ENCODE assay signal across 8 cellular contexts in genomic region chr19:42252365-42253244, GRCh38. TPM values are rescaled to one million over a fixed set of nuclear protein-coding genes. Genes with fewer than 3 reads are reported as not detected.
A peak's percentile ranks its signal among the peaks of the same experiment; 100 is the strongest.
DNase-seq lines count a peak whose midpoint lies in the region; ATAC-seq, FAIRE-seq and TF ChIP-seq lines count a peak whose summit lies in the region.

No MANE protein-coding gene starts in this region.

- H3K27me3 ChIP-seq in HUES6 (ENCODE audit: control insufficient read depth, insufficient read depth, low read length) (no peaks in the 10 kb centered on the region), adrenal gland (no peaks in the 10 kb centered on the region), prostate gland (replicated peaks; ENCODE audit: insufficient read depth) (no peaks in the 10 kb centered on the region)

- H3K9ac ChIP-seq in HUES6 (ENCODE audit: low read length), result peak overlapping the region; percentile 84

- H3K4me3 ChIP-seq in AG10803 (ENCODE audit: low read length), result peak overlapping the region; percentile 84
- peak overlapping the region; percentile 81 for H3K4me3 ChIP-seq in HUES6 (ENCODE audit: low read depth, low read length)
- peak overlapping the region; percentile 6 to 90 (median 60) for H3K4me3 ChIP-seq in adrenal gland
- peak overlapping the region; percentile 98 for H3K4me3 ChIP-seq in prostate gland

- no peak for TF ChIP-seq CTCF in AG10803 (conservative IDR thresholded peaks at IDR 0.05; ENCODE audit: low read length)
- TF ChIP-seq CTCF in adrenal gland (IDR thresholded peaks at IDR 0.05), result no peak
- no peak for TF ChIP-seq CTCF in prostate gland (IDR thresholded peaks at IDR 0.05)

- 2 to 7% (median 3%) methylated on average over 25 to 27 of the region's 27 CpGs for WGBS in adrenal gland, 4 donors
- WGBS in prostate gland, result 1% methylated on average over 27 of the region's 27 CpGs

- DNase-seq in AG10803 (ENCODE audit: low read depth) (peak; percentile 52), adrenal gland (peak; percentile 68 to 84 (median 75)), left ventricle myocardium superior (peak; percentile 66), prostate gland (ENCODE audit: low spot score) (no peak), NCI-H1417 treated with DMSO at 0.1 percent for 48 hours (lab: John Stamatoyannopoulos, UW) (no peak), iPS-NIHi7 (ENCODE audit: extremely low spot score) (no peak), H54 (ENCODE audit: insufficient read length, low spot score) (no peak)

- peaks cover 19% of the 10 kb centered on the region for H3K36me3 ChIP-seq in HUES6 (ENCODE audit: control insufficient read depth, insufficient read depth, low read length)
- H3K36me3 ChIP-seq in adrenal gland (replicated peaks in 1 of 2), result peaks cover 0 to 20% of the 10 kb centered on the region in 2 donors
- no peaks in the 10 kb centered on the region for H3K36me3 ChIP-seq in prostate gland

- H3K4me1 ChIP-seq in HUES6 (ENCODE audit: control insufficient read depth, insufficient read depth, low read length) (peaks cover 26% of the 10 kb centered on the region), adrenal gland (replicated peaks in 1 of 2) (peaks cover 47 to 51% of the 10 kb centered on the region in 2 donors), prostate gland (replicated peaks) (peaks cover 14% of the 10 kb centered on the region)

- H3K27ac ChIP-seq in HUES6 (ENCODE audit: low read depth, low read length), result peak overlapping the region; percentile 76; the same call in 1 of the 2 replicates
- H3K27ac ChIP-seq in adrenal gland, result peak overlapping the region; percentile 91 to 100 (median 99)
- peak overlapping the region; percentile 98 for H3K27ac ChIP-seq in prostate gland

- intact Hi-C loops in adrenal gland (cut with DNase I), result no loop called here
- intact Hi-C loops in left ventricle myocardium superior (cut with micrococcal nuclease), result no loop called here
- intact Hi-C loops in prostate gland (cut with DNase I), result no loop called here

- TF ChIP-seq POLR2A in adrenal gland (IDR thresholded peaks at IDR 0.05), result peak in 1 of 2 donors; percentile 57
- TF ChIP-seq POLR2A in prostate gland (IDR thresholded peaks at IDR 0.05), result no peak
- TF ChIP-seq POLR2A in H54 (IDR thresholded peaks at IDR 0.05; ENCODE audit: low read depth, low read length), result no peak

- no peaks in the 10 kb centered on the region for H3K9me3 ChIP-seq in HUES6 (ENCODE audit: control insufficient read depth, insufficient read depth, low read depth, low read length)
- H3K9me3 ChIP-seq in adrenal gland (replicated peaks in 1 of 3), result no peaks in the 10 kb centered on the region
- no peaks in the 10 kb centered on the region for H3K9me3 ChIP-seq in prostate gland

- FAIRE-seq in H54 (lab: Jason Lieb, UNC), result no peak

- ATAC-seq in left ventricle myocardium superior, result peak; percentile 15

RNA-seq across cellular contexts. Expression of gene ERF, which starts 2.3 kb away (rescaled TPM):
- total RNA-seq in adrenal gland (10 to 100 TPM; 27.0 to 71.2 (median 55.1) TPM), left ventricle myocardium superior (46.0 TPM), prostate gland (100 to 1,000 TPM in 1 of 2 donors, 10 to 100 TPM in 1; 33.9 to 121 TPM)
- 100 to 1,000 TPM in 1 of 3 donors, 10 to 100 TPM in 2; 14.3 to 147 (median 44.1) TPM for polyA plus RNA-seq in adrenal gland

RNA-seq across cellular contexts. Expression of gene GSK3A, which starts 10.2 kb away (rescaled TPM):
- total RNA-seq in adrenal gland (10 to 100 TPM; 19.5 to 61.9 (median 45.1) TPM), left ventricle myocardium superior (40.0 TPM), prostate gland (10 to 100 TPM; 37.1 to 61.6 TPM)
- 10 to 100 TPM; 51.0 to 94.9 (median 65.5) TPM for polyA plus RNA-seq in adrenal gland

RNA-seq across cellular contexts. Expression of gene CIC, which starts 16.4 kb away (rescaled TPM):
- total RNA-seq in adrenal gland (100 to 1,000 TPM in 1 of 8 donors, 10 to 100 TPM in 7; 48.7 to 119 (median 72.7) TPM), left ventricle myocardium superior (37.1 TPM), prostate gland (100 to 1,000 TPM in 1 of 2 donors, 10 to 100 TPM in 1; 64.6 to 145 TPM)
- 100 to 1,000 TPM in 1 of 3 donors, 10 to 100 TPM in 2; 13.3 to 171 (median 61.7) TPM for polyA plus RNA-seq in adrenal gland

RNA-seq across cellular contexts. Expression of gene ZNF526, which starts 32.5 kb away (rescaled TPM):
- total RNA-seq in adrenal gland (10 to 100 TPM in 2 of 8 donors, 1 to 10 TPM in 6; 4.2 to 12.5 (median 9.0) TPM), left ventricle myocardium superior (6.7 TPM), prostate gland (10 to 100 TPM in 1 of 2 donors, 1 to 10 TPM in 1; 8.2 to 14.1 TPM)
- 1 to 10 TPM; 2.0 to 5.1 (median 2.9) TPM for polyA plus RNA-seq in adrenal gland

RNA-seq across cellular contexts. Expression of gene DEDD2, which starts 35.1 kb away (rescaled TPM):
- total RNA-seq in adrenal gland (10 to 100 TPM; 27.1 to 54.8 (median 33.5) TPM), left ventricle myocardium superior (17.2 TPM), prostate gland (10 to 100 TPM; 70.3 to 98.1 TPM)
- polyA plus RNA-seq in adrenal gland, result 10 to 100 TPM; 26.0 to 39.9 (median 26.2) TPM

Comparison
In these comparisons a context has a peak if more than half of its experiments do, and no peak if none do; other contexts are left out.
1. DNase-seq: peak in AG10803 (single experiment), adrenal gland (7 of 7) and left ventricle myocardium superior (single experiment); none in prostate gland (single experiment), NCI-H1417 treated with DMSO at 0.1 percent for 48 hours (single experiment), iPS-NIHi7 (single experiment) and H54 (single experiment).
2. Peak in every context shown above with its lines, with median percentiles within 50 percentile points of each other: H3K4me3 ChIP-seq and H3K27ac ChIP-seq.